19 cellular contexts compared by ENCODE assay signal in the genomic region with DNA sequence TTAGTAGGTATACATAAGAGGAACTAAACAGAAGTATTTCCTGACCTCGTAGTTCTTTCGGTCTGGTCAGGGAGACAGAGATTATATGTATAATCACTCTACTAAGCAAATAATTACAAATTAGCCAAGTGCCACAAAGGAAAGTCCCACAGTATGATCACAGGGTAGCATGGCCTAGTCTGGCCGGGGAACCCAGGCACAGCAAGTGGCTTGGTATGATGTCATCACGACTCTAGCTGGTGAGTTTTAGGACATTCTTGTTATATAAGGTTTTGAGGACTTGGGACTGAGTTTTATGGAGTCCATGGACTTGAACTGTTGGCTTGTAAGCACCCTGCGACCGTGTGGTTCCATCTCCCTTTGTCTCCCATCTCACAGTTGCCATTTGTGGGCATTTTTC.
"Had no signal": no experiment of that assay in that cellular context is flagged by ENCODE, and none has a peak within 500 bp of the region (broad histone marks: within the 10 kb centered on the region; RNA-seq: fewer than 3 reads in every experiment).

No MANE protein-coding gene starts in this region.

- H3K9ac ChIP-seq: SK-N-SH had no signal

- DNase-seq: Kasumi-1, MG63, NCI-H1048, NCI-H1930, NCI-H2029 treated with DMSO at 0.1 percent for 48 hours, NCI-H2081 treated with DMSO at 0.1 percent for 48 hours, NCI-H446 treated with DMSO at 0.1 percent for 48 hours, NCI-H526, NCI-H774, PC-9, SIG-M5, SW 1271, T-helper 1 cell had no signal

- H2AFZ ChIP-seq: PC-9 had no signal

- H3K4me2 ChIP-seq: PC-9, SK-N-SH had no signal

- H3K27me3 ChIP-seq: MG63, SJSA1 had no signal

- H3K27ac ChIP-seq: PC-9, RWPE1, SJSA1 had no signal

- H3K4me3 ChIP-seq: MG63, PC-9, SJSA1 had no signal

- H3K4me1 ChIP-seq: SJSA1 had no signal

- FAIRE-seq: RCC 7860 had no signal

- ATAC-seq: Panc1, Right ventricle myocardium inferior had no signal

- H3K36me3 ChIP-seq: MG63, SJSA1 had no signal

- H3K9me3 ChIP-seq: MG63, SJSA1, SK-N-SH had no signal
